In the genomic region with DNA sequence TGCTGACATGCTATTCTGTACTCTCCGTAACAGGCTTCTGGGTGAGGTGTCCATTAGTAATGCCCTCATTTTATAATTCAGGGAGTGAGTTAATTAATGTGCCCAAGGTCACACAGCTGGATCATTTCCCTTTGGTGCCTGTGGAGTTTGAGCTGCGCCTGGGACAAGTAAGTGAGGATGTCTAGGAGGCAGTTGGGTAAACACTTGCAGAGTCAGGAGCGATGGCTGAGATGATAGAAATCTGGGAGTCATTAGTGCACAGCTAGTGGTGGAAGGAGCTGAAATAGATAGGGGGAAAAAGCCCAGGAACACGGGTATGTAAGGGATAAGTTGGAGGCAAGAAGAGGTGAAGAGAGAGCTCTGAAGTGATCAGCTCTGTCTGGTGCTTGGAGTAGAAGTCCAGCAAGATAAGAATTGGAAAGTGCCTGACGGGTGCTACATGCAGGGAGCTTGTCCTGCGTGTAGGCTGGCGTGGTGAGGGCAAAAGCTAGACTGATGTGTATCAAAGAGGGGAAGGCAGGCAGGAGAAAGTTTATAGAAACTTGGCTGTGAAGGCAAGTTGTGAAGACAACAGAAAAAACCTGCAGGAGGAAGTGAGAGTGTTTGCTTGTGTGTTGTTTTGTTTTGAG, we compare ENCODE assay signal across 10 cellular contexts. TPM values are rescaled to one million over a fixed set of nuclear protein-coding genes. Genes with fewer than 3 reads are reported as not detected.
DNase-seq lines count a peak whose midpoint lies in the region; TF ChIP-seq lines count a peak whose summit lies in the region.
"Had no signal": no experiment of that assay in that cellular context is flagged by ENCODE, and none has a peak within 500 bp of the region (broad histone marks: within the 10 kb centered on the region; RNA-seq: fewer than 3 reads in every experiment).

No MANE protein-coding gene starts in this region.

- no peaks in the 10 kb centered on the region for H3K9me3 ChIP-seq in skeletal muscle satellite cell (replicated peaks; ENCODE audit: low read length)
- H3K9me3 ChIP-seq: SJSA1 had no signal

- H3K4me1 ChIP-seq in KMS-11 (ENCODE audit: low read depth, poor library complexity, severe bottlenecking) (peaks cover 32% of the 10 kb centered on the region), skeletal muscle satellite cell (ENCODE audit: control insufficient read depth, insufficient read depth, low read length) (peaks cover 30% of the 10 kb centered on the region)

- DNase-seq in GM10266 (ENCODE audit: extremely low spot score) (peak; percentile 40), erythroblast (lab: John Stamatoyannopoulos, UW) (peak; percentile 55 to 63), Kasumi-1 (lab: John Stamatoyannopoulos, UW) (no peak), DMS53 treated with DMSO at 0.1 percent for 48 hours (lab: John Stamatoyannopoulos, UW; ENCODE audit: unreplicated experiment) (no peak), dedifferentiated amniotic fluid mesenchymal stem cell (ENCODE audit: extremely low spot score) (no peak)
- DNase-seq: dermis blood vessel endothelial cell, hippocampal formation had no signal

- peak overlapping the region; percentile 94; the same call in 1 of the 2 replicates for H3K27ac ChIP-seq in KMS-11
- H3K27ac ChIP-seq: SJSA1 had no signal

- TF ChIP-seq CTCF in GM10266 (IDR thresholded peaks at IDR 0.05; ENCODE audit: control insufficient read depth, insufficient read depth, low read depth, missing control alignments) (no peak), KMS-11 (conservative IDR thresholded peaks at IDR 0.05; ENCODE audit: low read depth, low read length) (no peak)

- H4K20me1 ChIP-seq in KMS-11 (ENCODE audit: insufficient read depth) = peaks cover 23% of the 10 kb centered on the region

- H3K36me3 ChIP-seq in KMS-11 (ENCODE audit: insufficient read depth) (no peaks in the 10 kb centered on the region), skeletal muscle satellite cell (ENCODE audit: insufficient read depth, low read length) (no peaks in the 10 kb centered on the region)

- no peak for TF ChIP-seq POLR2A in erythroblast (IDR thresholded peaks at IDR 0.05; ENCODE audit: low read length)

- H2AFZ ChIP-seq in KMS-11 (ENCODE audit: low read depth) = peak overlapping the region; percentile 81

- H3K4me2 ChIP-seq in KMS-11 (peak overlapping the region; percentile 84), skeletal muscle satellite cell (ENCODE audit: low read length) (peak overlapping the region; percentile 92)

- peaks cover 31% of the 10 kb centered on the region for H3K79me2 ChIP-seq in KMS-11 (ENCODE audit: insufficient read depth, low read depth)

- H3K9ac ChIP-seq in KMS-11 (peak overlapping the region; percentile 97; the same call in 1 of the 2 replicates), skeletal muscle satellite cell (ENCODE audit: low read depth, low read length) (no peak overlapping the region)

- no peak overlapping the region for H3K4me3 ChIP-seq in KMS-11 (IDR thresholded peaks at IDR 0.05; ENCODE audit: insufficient read depth, low read depth, low read length)
- no peak overlapping the region for H3K4me3 ChIP-seq in skeletal muscle satellite cell (ENCODE audit: low read length)
- H3K4me3 ChIP-seq: SJSA1 had no signal

- H3K27me3 ChIP-seq in KMS-11 (ENCODE audit: insufficient read depth, low read depth) (no peaks in the 10 kb centered on the region), skeletal muscle satellite cell (ENCODE audit: control insufficient read depth, insufficient read depth, low read length) (no peaks in the 10 kb centered on the region)
- H3K27me3 ChIP-seq: SJSA1 had no signal

RNA-seq across cellular contexts. Expression of a gene that starts 1.7 kb away (rescaled TPM):
- total RNA-seq in skeletal muscle satellite cell (2012; rRNA removed) = 7.2 and 8.1 TPM in 2 replicates

Comparison
In these comparisons a context has a peak if more than half of its experiments do, and no peak if none do; other contexts are left out.
1. DNase-seq: peak in GM10266 (single experiment) and erythroblast (2 of 2); none in Kasumi-1 (0 of 2), DMS53 treated with DMSO at 0.1 percent for 48 hours (single experiment) and dedifferentiated amniotic fluid mesenchymal stem cell (single experiment).